Comparison of ENCODE assay signal across 9 cellular contexts in the genomic region with DNA sequence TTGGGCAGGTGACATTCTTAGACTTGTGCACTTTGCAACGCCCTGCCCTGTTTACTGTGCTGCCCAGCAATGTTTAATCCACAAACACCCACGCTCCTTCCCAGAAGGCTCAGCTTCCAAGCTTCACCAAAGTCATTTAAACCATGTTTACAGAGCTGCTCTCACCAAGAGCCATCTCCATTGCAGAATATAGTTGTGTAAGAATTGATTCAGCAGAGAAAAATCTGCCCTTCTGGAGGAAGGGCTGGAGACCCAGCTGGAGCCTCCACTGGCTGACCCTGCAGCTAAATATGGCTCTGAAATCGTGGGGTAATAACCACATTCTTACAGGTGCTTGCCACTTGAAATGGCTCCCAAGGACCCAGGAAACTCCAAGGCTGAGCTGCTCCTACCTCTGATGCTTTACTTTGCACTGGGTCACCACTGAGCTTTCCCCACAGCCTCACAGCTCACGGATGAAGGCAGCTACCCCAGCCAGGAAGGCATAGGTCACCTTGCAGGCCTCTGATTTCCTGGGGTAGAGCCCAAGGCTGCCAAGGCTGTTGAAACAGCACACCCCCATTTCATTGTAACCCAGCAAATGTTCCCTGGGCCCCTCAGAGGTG. TPM values are rescaled to one million over a fixed set of nuclear protein-coding genes. Genes with fewer than 3 reads are reported as not detected.
DNase-seq lines count a peak whose midpoint lies in the region; ATAC-seq and TF ChIP-seq lines count a peak whose summit lies in the region.
"Had no signal": no experiment of that assay in that cellular context is flagged by ENCODE, and none has a peak within 500 bp of the region (broad histone marks: within the 10 kb centered on the region; RNA-seq: fewer than 3 reads in every experiment).

No MANE protein-coding gene starts in this region.

- no peaks in the 10 kb centered on the region for H3K9me3 ChIP-seq in PC-9 (ENCODE audit: insufficient read depth, low read depth)

- peaks cover 64% of the 10 kb centered on the region for H3K36me3 ChIP-seq in PC-9 (ENCODE audit: low read depth)

- ATAC-seq in omental fat pad (ENCODE audit: low FRiP score) = peak; percentile 63
- no peak for ATAC-seq in HG03139 (IDR thresholded peaks at IDR 0.05; ENCODE audit: unreplicated experiment)

- H2AFZ ChIP-seq in PC-9 = no peak overlapping the region

- peaks cover 75% of the 10 kb centered on the region for H3F3A ChIP-seq in PC-9 (ENCODE audit: insufficient read depth, low read depth)

- no peaks in the 10 kb centered on the region for H3K9me2 ChIP-seq in PC-9 (ENCODE audit: insufficient read depth)

- H3K4me1 ChIP-seq in PC-9 (replicated peaks; ENCODE audit: insufficient read depth) = peaks cover 87% of the 10 kb centered on the region

- H3K27ac ChIP-seq in PC-9 (peak overlapping the region; percentile 92), epithelial cell of prostate (peak overlapping the region; percentile 99)

- peak overlapping the region; percentile 91 for H3K4me2 ChIP-seq in PC-9

- no peaks in the 10 kb centered on the region for H3K27me3 ChIP-seq in PC-9 (ENCODE audit: insufficient read depth, low read depth)

- POLR2A ChIA-PET in PC-9 (lab: Charles Lee; ENCODE audit: unreplicated experiment) = interaction anchor here (0.5 to 1.1 kb wide), 9 partner anchors 9 to 221 kb away, joined by 3 to 15 read pairs (median 4); a partner anchor contains a TSS

- peak; percentile 65 for DNase-seq in CD1c-positive myeloid dendritic cell (ENCODE audit: extremely low spot score)
- DNase-seq in PC-9 = peak; percentile 60 to 99
- DNase-seq in epithelial cell of prostate (ENCODE audit: low read depth, low spot score) = no peak
- DNase-seq in omental fat pad (ENCODE audit: low spot score) = no peak
- no peak for DNase-seq in mesenteric fat pad (ENCODE audit: low spot score)
- no peak for DNase-seq in NCI-H1105 (lab: John Stamatoyannopoulos, UW)
- no peak for DNase-seq in anterior cingulate cortex (lab: John Stamatoyannopoulos, UW)
- DNase-seq: NCI-H2171 had no signal

- BruUV-seq in PC-9 (replicated peaks; lab: Mats Ljungman, UMichigan) = no TSS peak

- no peaks in the 10 kb centered on the region for H4K20me1 ChIP-seq in PC-9 (ENCODE audit: insufficient read depth)

- intact Hi-C loops in PC-9 (cut with micrococcal nuclease; ENCODE audit: unreplicated experiment) = no loop called here

- no peak overlapping the region for H3K4me3 ChIP-seq in PC-9

- CTCF ChIA-PET in PC-9 (lab: Charles Lee) = no interaction called here

- no peak for TF ChIP-seq CTCF in PC-9 (conservative IDR thresholded peaks at IDR 0.05)
- no peak for TF ChIP-seq CTCF in omental fat pad (IDR thresholded peaks at IDR 0.05)

- H3K79me2 ChIP-seq in PC-9 (ENCODE audit: low read depth) = peaks cover 95% of the 10 kb centered on the region

RNA-seq across cellular contexts. Expression of a gene that starts 8.8 kb away (rescaled TPM):
- total RNA-seq in PC-9 (2021) = 376 and 459 TPM in 2 replicates
- total RNA-seq in omental fat pad = 100 to 1,000 TPM; 171 to 314 (median 229) TPM
- 190 TPM for total RNA-seq in mesenteric fat pad

RNA-seq across cellular contexts. Expression of a gene that starts 55.6 kb away (rescaled TPM):
- 85.6 and 94.7 TPM in 2 replicates for total RNA-seq in PC-9 (2021)
- total RNA-seq in omental fat pad = not detected
- not detected for total RNA-seq in mesenteric fat pad

Comparison
In these comparisons a context has a peak if more than half of its experiments do, and no peak if none do; other contexts are left out.
1. DNase-seq: peak in CD1c-positive myeloid dendritic cell (single experiment) and PC-9 (2 of 2); none in epithelial cell of prostate (single experiment), omental fat pad (single experiment), mesenteric fat pad (single experiment), NCI-H1105 (single experiment) and anterior cingulate cortex (0 of 58).
2. RNA of a gene that starts 55.6 kb away (total RNA-seq): 85.6 to 94.7 TPM in PC-9; not detected in omental fat pad and not detected in mesenteric fat pad (single experiment); every median in the first group is over 10 times any median in the second.